5 cellular contexts compared by ENCODE assay signal in the genomic region with DNA sequence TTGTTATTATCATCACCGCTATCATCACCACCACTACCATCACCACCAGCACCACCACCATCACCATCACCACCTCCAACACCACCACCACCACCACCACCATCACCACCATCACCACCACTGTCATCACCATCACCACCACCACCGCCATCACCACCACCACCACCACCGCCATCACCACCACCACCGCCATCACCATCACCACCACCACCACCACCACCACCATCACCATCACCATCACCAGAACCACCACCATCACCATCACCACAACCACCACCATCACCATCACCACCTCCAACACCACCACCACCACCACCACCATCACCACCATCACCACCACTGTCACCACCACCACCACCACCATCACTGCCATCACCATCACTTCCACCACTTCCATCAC. TPM values are rescaled to one million over a fixed set of nuclear protein-coding genes. Genes with fewer than 3 reads are reported as not detected.
"Had no signal": no experiment of that assay in that cellular context is flagged by ENCODE, and none has a peak within 500 bp of the region (broad histone marks: within the 10 kb centered on the region; RNA-seq: fewer than 3 reads in every experiment).

No MANE protein-coding gene starts in this region.

RNA-seq across cellular contexts. Expression of gene FIBCD1, which starts 19.5 kb away (rescaled TPM):
- total RNA-seq: activated CD8-positive, alpha-beta T cell treated with anti-CD3 and anti-CD28 coated beads for 36 hours; ascending aorta; OCI-LY7; T-helper 2 cell treated with Interferon-gamma antibody and Interleukin-4, amounts not matched to agents 100 ng/mL and 5 ng/mL, for 36 hours had no signal

RNA-seq across cellular contexts. Expression of gene LAMC3, which starts 50.4 kb away (rescaled TPM):
- total RNA-seq: RPMI7951 had no signal
